Comparison of ENCODE assay signal across 19 cellular contexts in genomic region chr6:6748001-6748400, GRCh38.
"Had no signal": no experiment of that assay in that cellular context is flagged by ENCODE, and none has a peak within 500 bp of the region (broad histone marks: within the 10 kb centered on the region; RNA-seq: fewer than 3 reads in every experiment).

No MANE protein-coding gene starts in this region.

- ATAC-seq: activated CD8-positive, alpha-beta T cell treated with anti-CD3 and anti-CD28 coated beads for 36 hours; activated T-cell treated with anti-CD3 and anti-CD28 coated beads, Interleukin-2, amount 50 U/mL, for 4 hours; WTC11 had no signal

- H3K27ac Mint-ChIP-seq: activated CD8-positive, alpha-beta T cell treated with anti-CD3 and anti-CD28 coated beads for 36 hours; activated naive CD4-positive, alpha-beta T cell treated with anti-CD3 and anti-CD28 coated beads, Interleukin-2, amount 50 U/mL, for 24 hours; mesothelial cell of epicardium; neural progenitor cell; WTC11 had no signal

- H3K36me3 Mint-ChIP-seq: activated naive CD4-positive, alpha-beta T cell treated with anti-CD3 and anti-CD28 coated beads, Interleukin-2, amount 50 U/mL, for 24 hours; mesothelial cell of epicardium; WTC11 had no signal

- H3K4me3 Mint-ChIP-seq: activated CD8-positive, alpha-beta T cell treated with anti-CD3 and anti-CD28 coated beads for 36 hours; activated naive CD4-positive, alpha-beta T cell treated with anti-CD3 and anti-CD28 coated beads, Interleukin-2, amount 50 U/mL, for 24 hours; activated T-cell treated with anti-CD3 and anti-CD28 coated beads, Interleukin-2, amount 50 U/mL, for 4 hours; central memory CD8-positive, alpha-beta T cell; mesothelial cell of epicardium; neural progenitor cell; WTC11 had no signal

- H3K4me1 Mint-ChIP-seq: central memory CD8-positive, alpha-beta T cell had no signal

- H3K27ac ChIP-seq: coronary artery, esophagus muscularis mucosa, neural progenitor cell had no signal

- H3K4me3 ChIP-seq: coronary artery, esophagus muscularis mucosa, lower lobe of right lung, neural progenitor cell, ovary, skin epidermis had no signal

- H3K9me3 Mint-ChIP-seq: activated CD8-positive, alpha-beta T cell treated with anti-CD3 and anti-CD28 coated beads for 36 hours; activated naive CD4-positive, alpha-beta T cell treated with anti-CD3 and anti-CD28 coated beads, Interleukin-2, amount 50 U/mL, for 24 hours; activated T-cell treated with anti-CD3 and anti-CD28 coated beads, Interleukin-2, amount 50 U/mL, for 4 hours; central memory CD8-positive, alpha-beta T cell; neural progenitor cell had no signal

- H3K27me3 ChIP-seq: esophagus muscularis mucosa, neural progenitor cell, ovary had no signal

- H3K36me3 ChIP-seq: esophagus muscularis mucosa, lower lobe of right lung, neural progenitor cell, ovary had no signal

- DNase-seq: activated CD4-positive, alpha-beta T cell treated with anti-CD3 and anti-CD28 coated beads for 48 hours; activated CD8-positive, alpha-beta T cell treated with anti-CD3 and anti-CD28 coated beads for 36 hours; activated effector memory CD4-positive, alpha-beta T cell treated with Interleukin-2 at 50 U/mL for 16 hours; activated T-cell treated with anti-CD3 and anti-CD28 coated beads, Interleukin-2, amount 50 U/mL, for 4 hours; effector CD4-positive, alpha-beta T cell; lower lobe of right lung; stimulated activated CD4-positive, alpha-beta T cell treated with anti-CD3 and anti-CD28 coated beads, Interleukin-15, amount 100 ng/mL, for 24 hours; stimulated activated CD4-positive, alpha-beta T cell treated with anti-CD3 and anti-CD28 coated beads, Interleukin-4, amount 100 ng/mL, for 1 hour; stimulated activated naive CD4-positive, alpha-beta T cell; trophoblast cell had no signal

- H3K27me3 Mint-ChIP-seq: activated naive CD4-positive, alpha-beta T cell treated with anti-CD3 and anti-CD28 coated beads, Interleukin-2, amount 50 U/mL, for 24 hours; central memory CD8-positive, alpha-beta T cell had no signal

- H3K9me3 ChIP-seq: esophagus muscularis mucosa, lower lobe of right lung, ovary had no signal
